In the genomic region with DNA sequence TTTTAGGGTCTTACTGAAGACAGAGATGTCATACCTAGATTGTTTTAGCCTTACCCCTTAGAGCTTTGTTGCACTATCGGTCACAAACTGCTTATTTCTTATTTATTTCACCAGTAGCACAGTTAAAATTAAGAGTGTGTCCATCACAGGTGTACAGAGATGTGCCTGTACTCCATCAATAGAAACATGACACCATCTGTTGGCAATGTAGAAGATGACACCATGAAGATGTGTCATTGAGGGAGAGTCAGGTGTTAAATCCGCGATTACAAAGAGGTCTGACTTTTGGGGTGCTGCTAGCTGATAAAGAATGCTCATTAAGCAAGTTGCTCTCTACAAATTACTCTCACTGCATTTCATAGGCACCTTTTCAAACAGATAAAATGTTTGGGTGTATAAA, we compare ENCODE assay signal across 14 cellular contexts.
DNase-seq lines count a peak whose midpoint lies in the region; ATAC-seq and TF ChIP-seq lines count a peak whose summit lies in the region.
"Had no signal": no experiment of that assay in that cellular context is flagged by ENCODE, and none has a peak within 500 bp of the region (broad histone marks: within the 10 kb centered on the region; RNA-seq: fewer than 3 reads in every experiment).

No MANE protein-coding gene starts in this region.

- ATAC-seq in HG02610 (IDR thresholded peaks at IDR 0.05; ENCODE audit: unreplicated experiment) (peak; percentile 40), GM18498 (IDR thresholded peaks at IDR 0.05; ENCODE audit: unreplicated experiment) (no peak)
- peak; percentile 51 for ATAC-seq in activated T-helper 17 cell treated with anti-CD3 and anti-CD28 coated beads, Interleukin-2, amount 50 U/mL, for 72 hours (replicated peaks)

- no peak overlapping the region for H3K4me3 Mint-ChIP-seq in activated T-helper 17 cell treated with anti-CD3 and anti-CD28 coated beads, Interleukin-2, amount 50 U/mL, for 72 hours

- H3K4me3 ChIP-seq in neural cell (ENCODE audit: low read length) (peak overlapping the region; percentile 54), WERI-Rb-1 (ENCODE audit: low read depth, low read length) (no peak overlapping the region)
- H3K4me3 ChIP-seq: A549, cardiac muscle cell, GM23248, PC-9 had no signal

- H3K27me3 Mint-ChIP-seq in activated T-helper 17 cell treated with anti-CD3 and anti-CD28 coated beads, Interleukin-2, amount 50 U/mL, for 72 hours: no peaks in the 10 kb centered on the region

- no peaks in the 10 kb centered on the region for H3F3A ChIP-seq in neural cell (ENCODE audit: insufficient read depth, low read length, poor library complexity, severe bottlenecking)

- no peaks in the 10 kb centered on the region for H4K20me1 ChIP-seq in neural cell (ENCODE audit: insufficient read depth)

- peak; percentile 65 for TF ChIP-seq RAD21 in neural cell (conservative IDR thresholded peaks at IDR 0.05)

- H3K36me3 Mint-ChIP-seq in activated T-helper 17 cell treated with anti-CD3 and anti-CD28 coated beads, Interleukin-2, amount 50 U/mL, for 72 hours (ENCODE audit: low read depth): peaks cover 39% of the 10 kb centered on the region

- no peaks in the 10 kb centered on the region for H3K79me2 ChIP-seq in neural cell (replicated peaks; ENCODE audit: insufficient read depth, low read length)

- H3K9me3 ChIP-seq in neural cell (ENCODE audit: low read length) (no peaks in the 10 kb centered on the region), WERI-Rb-1 (ENCODE audit: severe bottlenecking) (no peaks in the 10 kb centered on the region)
- H3K9me3 ChIP-seq: A549 had no signal

- H3K4me1 Mint-ChIP-seq in activated T-helper 17 cell treated with anti-CD3 and anti-CD28 coated beads, Interleukin-2, amount 50 U/mL, for 72 hours: peaks cover 10% of the 10 kb centered on the region

- no peak for TF ChIP-seq EP300 in neural cell (conservative IDR thresholded peaks at IDR 0.05; ENCODE audit: poor library complexity, severe bottlenecking)

- H2AFZ ChIP-seq in neural cell (ENCODE audit: low read depth, low read length): no peak overlapping the region
- H2AFZ ChIP-seq: GM23248, PC-9 had no signal

- peak overlapping the region; percentile 60 for H3K27ac Mint-ChIP-seq in activated T-helper 17 cell treated with anti-CD3 and anti-CD28 coated beads, Interleukin-2, amount 50 U/mL, for 72 hours

- H3K9me3 Mint-ChIP-seq in activated T-helper 17 cell treated with anti-CD3 and anti-CD28 coated beads, Interleukin-2, amount 50 U/mL, for 72 hours: no peaks in the 10 kb centered on the region

- H3K27ac ChIP-seq in neural cell (ENCODE audit: low read length): peak overlapping the region; percentile 92
- H3K27ac ChIP-seq in WERI-Rb-1: no peak overlapping the region
- H3K27ac ChIP-seq: A549, cardiac muscle cell, GM23248, PC-9 had no signal

- H3K27me3 ChIP-seq in neural cell (ENCODE audit: insufficient read depth, low read depth, low read length) (no peaks in the 10 kb centered on the region), WERI-Rb-1 (ENCODE audit: insufficient read depth, low read depth, severe bottlenecking) (no peaks in the 10 kb centered on the region)
- H3K27me3 ChIP-seq: cardiac muscle cell had no signal

- DNase-seq in NCI-H187 treated with DMSO at 0.1 percent for 48 hours (lab: John Stamatoyannopoulos, UW) (peak; percentile 17), NCI-H187 (lab: John Stamatoyannopoulos, UW) (no peak), NCI-H524 treated with DMSO at 0.1 percent for 48 hours (lab: John Stamatoyannopoulos, UW) (no peak), WERI-Rb-1 (no peak)
- DNase-seq: activated T-cell treated with anti-CD3 and anti-CD28 coated beads, Interleukin-2, amount 50 U/mL, for 1 hour; EL; PC-9 had no signal

- TF ChIP-seq CTCF in neural cell (IDR thresholded peaks at IDR 0.05; ENCODE audit: poor library complexity, severe bottlenecking) (peak; percentile 67), WERI-Rb-1 (IDR thresholded peaks at IDR 0.05; ENCODE audit: low read depth, low read length) (no peak)

- peak overlapping the region; percentile 58 for H3K9ac ChIP-seq in neural cell (ENCODE audit: low read length)
- H3K9ac ChIP-seq: GM23248 had no signal

- no peaks in the 10 kb centered on the region for H3K9me2 ChIP-seq in neural cell (ENCODE audit: insufficient read depth, low read length)

- H3K36me3 ChIP-seq in neural cell (ENCODE audit: insufficient read depth, low read length) (no peaks in the 10 kb centered on the region), WERI-Rb-1 (no peaks in the 10 kb centered on the region; the same call in 1 of the 2 replicates)
- H3K36me3 ChIP-seq: cardiac muscle cell had no signal

- H3K4me2 ChIP-seq in neural cell (ENCODE audit: low read length): peak overlapping the region; percentile 12
- H3K4me2 ChIP-seq: A549, PC-9 had no signal

TF ChIP-seq in neural cell, 6 proteins besides CTCF, POLR2A, EP300 and RAD21:
- TF ChIP-seq SMC3 (conservative IDR thresholded peaks at IDR 0.05; ENCODE audit: poor library complexity) (peak; percentile 52), MXI1 (conservative IDR thresholded peaks at IDR 0.05; ENCODE audit: poor library complexity, severe bottlenecking) (no peak)
